ENCODE assay signal across 8 cellular contexts in the genomic region with DNA sequence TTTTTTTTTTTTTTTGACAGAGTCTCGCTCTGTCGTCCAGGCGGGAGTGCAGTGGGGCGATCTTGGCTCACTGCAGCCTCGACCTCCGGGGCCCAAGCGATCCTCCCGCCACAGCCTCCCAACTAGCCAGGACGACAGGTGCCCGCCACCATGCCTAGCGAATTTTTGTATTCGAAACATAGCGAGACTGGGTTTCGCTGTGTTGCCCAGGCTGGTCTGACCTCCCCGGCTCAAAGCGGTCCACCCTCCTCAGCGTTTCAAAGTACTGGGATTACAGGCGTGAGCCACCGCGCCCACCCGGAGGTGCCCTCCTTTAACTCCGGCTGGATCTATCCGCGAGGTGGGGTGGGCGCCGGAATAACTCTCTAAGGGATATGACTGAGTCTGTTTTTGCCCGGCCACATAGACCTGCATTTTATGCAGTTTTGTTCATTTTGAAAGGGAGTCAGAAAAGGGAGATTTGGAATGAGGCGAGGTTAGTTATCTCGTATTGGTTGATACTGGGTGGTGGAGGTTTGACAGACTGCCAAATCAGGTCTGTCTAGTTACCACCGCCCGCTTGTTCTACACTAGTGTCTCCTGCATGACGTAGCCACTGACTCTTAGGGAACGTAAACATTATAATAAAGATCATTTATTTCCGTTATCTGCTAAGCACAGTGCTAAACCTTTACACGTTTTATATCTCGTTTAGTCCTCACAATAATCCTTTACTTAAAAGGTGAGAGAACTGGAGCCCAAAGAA. TPM values are rescaled to one million over a fixed set of nuclear protein-coding genes. Genes with fewer than 3 reads are reported as not detected.
DNase-seq lines count a peak whose midpoint lies in the region; ATAC-seq, FAIRE-seq and TF ChIP-seq lines count a peak whose summit lies in the region.

No MANE protein-coding gene starts in this region.

- intact Hi-C loops in activated CD4-positive, alpha-beta T cell treated with anti-CD3 and anti-CD28 coated beads, Interleukin-2, amount 10 ng/mL, durations not matched to agents 24 days and 14 days (cut with micrococcal nuclease), result loop anchor here (2.0 to 10.0 kb wide), 2 partner anchors 419 to 815 kb away; a partner anchor contains a TSS
- intact Hi-C loops in kidney (cut with DNase I), result no loop called here

- H3K9me3 Mint-ChIP-seq in activated CD4-positive, alpha-beta T cell treated with anti-CD3 and anti-CD28 coated beads, Interleukin-2, amount 10 ng/mL, durations not matched to agents 24 days and 14 days, result no peaks in the 10 kb centered on the region
- no peaks in the 10 kb centered on the region for H3K9me3 Mint-ChIP-seq in activated naive CD8-positive, alpha-beta T cell treated with anti-CD3 and anti-CD28 coated beads, Interleukin-2, amount 10 ng/mL, durations not matched to agents 7 days and 5 days

- H3K27ac Mint-ChIP-seq in activated CD4-positive, alpha-beta T cell treated with anti-CD3 and anti-CD28 coated beads, Interleukin-2, amount 10 ng/mL, durations not matched to agents 24 days and 14 days, result peak overlapping the region; percentile 64
- H3K27ac Mint-ChIP-seq in activated naive CD8-positive, alpha-beta T cell treated with anti-CD3 and anti-CD28 coated beads, Interleukin-2, amount 10 ng/mL, durations not matched to agents 7 days and 5 days, result peak overlapping the region; percentile 76

- H3K4me1 Mint-ChIP-seq in activated CD4-positive, alpha-beta T cell treated with anti-CD3 and anti-CD28 coated beads, Interleukin-2, amount 10 ng/mL, durations not matched to agents 24 days and 14 days, result peaks cover 22% of the 10 kb centered on the region
- peaks cover 20% of the 10 kb centered on the region for H3K4me1 Mint-ChIP-seq in activated naive CD8-positive, alpha-beta T cell treated with anti-CD3 and anti-CD28 coated beads, Interleukin-2, amount 10 ng/mL, durations not matched to agents 7 days and 5 days

- no peaks in the 10 kb centered on the region for H3K27me3 Mint-ChIP-seq in activated CD4-positive, alpha-beta T cell treated with anti-CD3 and anti-CD28 coated beads, Interleukin-2, amount 10 ng/mL, durations not matched to agents 24 days and 14 days
- no peaks in the 10 kb centered on the region for H3K27me3 Mint-ChIP-seq in activated naive CD8-positive, alpha-beta T cell treated with anti-CD3 and anti-CD28 coated beads, Interleukin-2, amount 10 ng/mL, durations not matched to agents 7 days and 5 days

- H3K27ac ChIP-seq in kidney (ENCODE audit: low read depth in 2 of 2, low read length in 2 of 2) (no peak overlapping the region), thymus (ENCODE audit: low read depth) (peak overlapping the region; percentile 8)

- H3K4me3 ChIP-seq in kidney (ENCODE audit: low read length in 2 of 2) (peak overlapping the region in 1 of 2 donors; percentile 96), thymus (ENCODE audit: low read length) (peak overlapping the region; percentile 91)

- no peaks in the 10 kb centered on the region for H3K27me3 ChIP-seq in thymus (ENCODE audit: control insufficient read depth, insufficient read depth)

- TF ChIP-seq POLR2A in GM12891 (IDR thresholded peaks at IDR 0.05; ENCODE audit: low read depth, low read length), result no peak

- 86% methylated on average over 36 of the region's 36 CpGs for WGBS in thymus

- POLR2A ChIA-PET in activated naive CD8-positive, alpha-beta T cell treated with anti-CD3 and anti-CD28 coated beads, Interleukin-2, amount 10 ng/mL, durations not matched to agents 7 days and 5 days (lab: Charles Lee), result interaction anchor here (1.3 kb wide), 1 partner anchor 1699 kb away, joined by 3 read pairs; a partner anchor contains a TSS

- H3K9me3 ChIP-seq in kidney (ENCODE audit: control insufficient read depth in 1 of 2, low read length in 2 of 2) (no peaks in the 10 kb centered on the region), thymus (ENCODE audit: control insufficient read depth) (no peaks in the 10 kb centered on the region)

- peaks cover 0 to 2% of the 10 kb centered on the region in 2 donors for H3K36me3 ChIP-seq in kidney (ENCODE audit: control insufficient read depth in 1 of 2, insufficient read depth in 2 of 2, low read length in 2 of 2)
- H3K36me3 ChIP-seq in thymus (ENCODE audit: control insufficient read depth, insufficient read depth), result peaks cover 13% of the 10 kb centered on the region

- no peak for FAIRE-seq in kidney (lab: Jason Lieb, UNC)
- FAIRE-seq in GM12891 (lab: Jason Lieb, UNC), result no peak

- no peak overlapping the region for H3K9ac ChIP-seq in kidney (ENCODE audit: low read length in 2 of 2)

- H3K4me1 ChIP-seq in kidney (ENCODE audit: control insufficient read depth in 1 of 2, insufficient read depth in 1 of 2, low read depth in 1 of 2, low read length in 2 of 2) (peaks cover 4 to 6% of the 10 kb centered on the region in 2 donors), thymus (ENCODE audit: control insufficient read depth, insufficient read depth, low read length) (peaks cover 10% of the 10 kb centered on the region)

- peak; percentile 62 for DNase-seq in activated CD4-positive, alpha-beta T cell treated with anti-CD3 and anti-CD28 coated beads, Interleukin-2, amount 10 ng/mL, durations not matched to agents 24 days and 14 days
- no peak for DNase-seq in activated CD4-positive, alpha-beta T cell treated with anti-CD3 and anti-CD28 coated beads, Interleukin-2, amount 50 U/mL, for 4 hours
- no peak for DNase-seq in activated naive CD8-positive, alpha-beta T cell treated with anti-CD3 and anti-CD28 coated beads, Interleukin-2, amount 10 ng/mL, durations not matched to agents 7 days and 5 days
- peak; percentile 74 for DNase-seq in kidney
- DNase-seq in GM12891 (ENCODE audit: insufficient read length, low spot score), result no peak
- DNase-seq in DMS153 treated with DMSO at 0.1 percent for 48 hours (lab: John Stamatoyannopoulos, UW; ENCODE audit: unreplicated experiment), result no peak
- no peak for DNase-seq in NCI-H1694 (lab: John Stamatoyannopoulos, UW)

- no peak for ATAC-seq in activated naive CD8-positive, alpha-beta T cell treated with anti-CD3 and anti-CD28 coated beads, Interleukin-2, amount 10 ng/mL, durations not matched to agents 7 days and 5 days (ENCODE audit: low read depth)

- no peak for TF ChIP-seq CTCF in kidney (IDR thresholded peaks at IDR 0.05; ENCODE audit: borderline replicate concordance, extremely low read depth, insufficient read depth)

- peak overlapping the region; percentile 72 for H3K4me3 Mint-ChIP-seq in activated CD4-positive, alpha-beta T cell treated with anti-CD3 and anti-CD28 coated beads, Interleukin-2, amount 10 ng/mL, durations not matched to agents 24 days and 14 days
- H3K4me3 Mint-ChIP-seq in activated naive CD8-positive, alpha-beta T cell treated with anti-CD3 and anti-CD28 coated beads, Interleukin-2, amount 10 ng/mL, durations not matched to agents 7 days and 5 days, result peak overlapping the region; percentile 98

- H3K36me3 Mint-ChIP-seq in activated CD4-positive, alpha-beta T cell treated with anti-CD3 and anti-CD28 coated beads, Interleukin-2, amount 10 ng/mL, durations not matched to agents 24 days and 14 days (ENCODE audit: low read depth), result peaks cover 30% of the 10 kb centered on the region
- H3K36me3 Mint-ChIP-seq in activated naive CD8-positive, alpha-beta T cell treated with anti-CD3 and anti-CD28 coated beads, Interleukin-2, amount 10 ng/mL, durations not matched to agents 7 days and 5 days, result peaks cover 12% of the 10 kb centered on the region

TF ChIP-seq in GM12891, 5 proteins besides CTCF, POLR2A, EP300 and RAD21:
- TF ChIP-seq SPI1 (IDR thresholded peaks at IDR 0.05; ENCODE audit: low read depth, low read length) (no peak), TAF1 (IDR thresholded peaks at IDR 0.05; ENCODE audit: low read depth, low read length) (no peak), POLR2AphosphoS5 (IDR thresholded peaks at IDR 0.05; ENCODE audit: low read depth, low read length) (no peak), POU2F2 (IDR thresholded peaks at IDR 0.05; ENCODE audit: low read depth, low read length) (no peak), PAX5 (IDR thresholded peaks at IDR 0.05; ENCODE audit: insufficient read depth, low read length, severe bottlenecking) (no peak)

RNA-seq across cellular contexts. Expression of a gene that starts 0.9 kb away (rescaled TPM):
- 398 and 407 TPM in 2 replicates for total RNA-seq in activated CD4-positive, alpha-beta T cell treated with anti-CD3 and anti-CD28 coated beads, Interleukin-2, amount 10 ng/mL, durations not matched to agents 24 days and 14 days
- total RNA-seq in activated naive CD8-positive, alpha-beta T cell treated with anti-CD3 and anti-CD28 coated beads, Interleukin-2, amount 10 ng/mL, durations not matched to agents 7 days and 5 days, result 100 to 1,000 TPM; 117 to 127 TPM
- total RNA-seq in kidney, result 99.3 TPM
- polyA plus RNA-seq in kidney (ENCODE audit: insufficient read depth, low read depth, low replicate concordance), result 121 TPM
- 93.5 TPM for polyA plus RNA-seq in thymus
- 142 TPM for polyA plus RNA-seq in GM12891 (2012; ENCODE audit: low read depth, missing spikeins)

RNA-seq across cellular contexts. Expression of a gene that starts 16.1 kb away (rescaled TPM):
- 27.2 and 27.6 TPM in 2 replicates for total RNA-seq in activated CD4-positive, alpha-beta T cell treated with anti-CD3 and anti-CD28 coated beads, Interleukin-2, amount 10 ng/mL, durations not matched to agents 24 days and 14 days
- 10 to 100 TPM; 21.5 to 23.9 TPM for total RNA-seq in activated naive CD8-positive, alpha-beta T cell treated with anti-CD3 and anti-CD28 coated beads, Interleukin-2, amount 10 ng/mL, durations not matched to agents 7 days and 5 days
- 38.5 TPM for total RNA-seq in kidney
- 99.4 TPM for polyA plus RNA-seq in kidney (ENCODE audit: insufficient read depth, low read depth, low replicate concordance)
- polyA plus RNA-seq in thymus, result 45.1 TPM
- polyA plus RNA-seq in GM12891 (2012; ENCODE audit: low read depth, missing spikeins), result 94.9 TPM

RNA-seq across cellular contexts. Expression of a gene that starts 35.5 kb away (rescaled TPM):
- total RNA-seq in activated CD4-positive, alpha-beta T cell treated with anti-CD3 and anti-CD28 coated beads, Interleukin-2, amount 10 ng/mL, durations not matched to agents 24 days and 14 days, result 3.8 and 4.5 TPM in 2 replicates
- total RNA-seq in activated naive CD8-positive, alpha-beta T cell treated with anti-CD3 and anti-CD28 coated beads, Interleukin-2, amount 10 ng/mL, durations not matched to agents 7 days and 5 days, result 1 to 10 TPM; 3.8 to 5.1 TPM
- total RNA-seq in kidney, result 3.7 TPM
- polyA plus RNA-seq in kidney (ENCODE audit: insufficient read depth, low read depth, low replicate concordance), result 1.5 TPM
- 4.0 TPM for polyA plus RNA-seq in thymus
- 3.2 TPM for polyA plus RNA-seq in GM12891 (2012; ENCODE audit: low read depth, missing spikeins)

Comparison
In these comparisons a context has a peak if more than half of its experiments do, and no peak if none do; other contexts are left out.
1. DNase-seq: peak in activated CD4-positive, alpha-beta T cell treated with anti-CD3 and anti-CD28 coated beads, Interleukin-2, amount 10 ng/mL, durations not matched to agents 24 days and 14 days (single experiment) and kidney (single experiment); none in activated CD4-positive, alpha-beta T cell treated with anti-CD3 and anti-CD28 coated beads, Interleukin-2, amount 50 U/mL, for 4 hours (0 of 2), activated naive CD8-positive, alpha-beta T cell treated with anti-CD3 and anti-CD28 coated beads, Interleukin-2, amount 10 ng/mL, durations not matched to agents 7 days and 5 days (single experiment), GM12891 (single experiment), DMS153 treated with DMSO at 0.1 percent for 48 hours (single experiment) and NCI-H1694 (single experiment).